Comparison of ENCODE assay signal across 8 cellular contexts in genomic region chr17:44533533-44534246, GRCh38. TPM values are rescaled to one million over a fixed set of nuclear protein-coding genes. Genes with fewer than 3 reads are reported as not detected.
A peak's percentile ranks its signal among the peaks of the same experiment; 100 is the strongest.
DNase-seq lines count a peak whose midpoint lies in the region; ATAC-seq and TF ChIP-seq lines count a peak whose summit lies in the region.

No MANE protein-coding gene starts in this region.

- TF ChIP-seq CTCF in left lung (IDR thresholded peaks at IDR 0.05): peak; percentile 92 to 96

- no peak overlapping the region for H3K4me3 ChIP-seq in BLaER1 treated with 17β-estradiol and CSF1 and Interleukin-3, amounts not matched to agents 10 nM and 100 nM
- H3K4me3 ChIP-seq in left lung: no peak overlapping the region

- H3K27me3 Mint-ChIP-seq in activated CD4-positive, alpha-beta T cell treated with anti-CD3 and anti-CD28 coated beads for 36 hours: no peaks in the 10 kb centered on the region

- no peaks in the 10 kb centered on the region for H3K36me3 ChIP-seq in BLaER1 treated with 17β-estradiol and CSF1 and Interleukin-3, amounts not matched to agents 10 nM and 100 nM
- H3K36me3 ChIP-seq in left lung: no peaks in the 10 kb centered on the region

- POLR2A ChIA-PET in activated CD4-positive, alpha-beta T cell treated with anti-CD3 and anti-CD28 coated beads for 36 hours (lab: Charles Lee): interaction anchor here (0.5 kb wide), 1 partner anchor 33 kb away, joined by 6 read pairs; no protein-coding TSS in a partner anchor

- no peaks in the 10 kb centered on the region for H3K9me3 Mint-ChIP-seq in activated CD4-positive, alpha-beta T cell treated with anti-CD3 and anti-CD28 coated beads for 36 hours (ENCODE audit: low read depth)

- peak overlapping the region in 10 of 11 experiments; percentile 14 to 60 (median 51); a peak in 16 of 22 replicates for H3K9ac ChIP-seq in BLaER1 treated with 17β-estradiol and CSF1 and Interleukin-3, amounts not matched to agents 10 nM and 100 nM

- no peaks in the 10 kb centered on the region for H4K20me1 ChIP-seq in BLaER1 treated with 17β-estradiol and CSF1 and Interleukin-3, amounts not matched to agents 10 nM and 100 nM

- intact Hi-C loops in activated CD4-positive, alpha-beta T cell treated with anti-CD3 and anti-CD28 coated beads for 36 hours (cut with DNase I, micrococcal nuclease): loop anchor here (1.0 to 5.0 kb wide), 6 partner anchors 103 to 334 kb away; partner anchors contain the start of gene ADAM11 (in 1 of the 2)
- intact Hi-C loops in left lung (cut with DNase I): loop anchor here in 1 of 2 donors (5.0 kb wide), 1 partner anchor 99 kb away; no protein-coding TSS in a partner anchor

- peak overlapping the region in 10 of 11 experiments; percentile 13 to 56 (median 37); a peak in 17 of 22 replicates for H3K27ac ChIP-seq in BLaER1 treated with 17β-estradiol and CSF1 and Interleukin-3, amounts not matched to agents 10 nM and 100 nM
- H3K27ac ChIP-seq in left lung: peak overlapping the region; percentile 20 to 70

- DNase-seq in NCI-H510A (lab: John Stamatoyannopoulos, UW) (peak; percentile 53), cerebellum (ENCODE audit: low spot score) (peak; percentile 38), left lung (peak; percentile 87 to 94)
- peak; percentile 95 for DNase-seq in activated CD4-positive, alpha-beta T cell treated with anti-CD3 and anti-CD28 coated beads for 36 hours
- peak; percentile 76 for DNase-seq in stimulated activated CD4-positive, alpha-beta T cell treated with anti-CD3 and anti-CD28 coated beads, Interleukin-2, amount 100 ng/mL, for 4 hours (ENCODE audit: low read depth)

- peaks cover 8% of the 10 kb centered on the region for H3K4me1 Mint-ChIP-seq in activated CD4-positive, alpha-beta T cell treated with anti-CD3 and anti-CD28 coated beads for 36 hours

- H3K4me3 Mint-ChIP-seq in activated CD4-positive, alpha-beta T cell treated with anti-CD3 and anti-CD28 coated beads for 36 hours: no peak overlapping the region

- H3K4me2 ChIP-seq in BLaER1 treated with 17β-estradiol and CSF1 and Interleukin-3, amounts not matched to agents 10 nM and 100 nM: peak overlapping the region; percentile 7 to 99 (median 47); a peak in 17 of 22 replicates

- H3K9me3 ChIP-seq in BLaER1 treated with 17β-estradiol and CSF1 and Interleukin-3, amounts not matched to agents 10 nM and 100 nM (replicated peaks in 1 of 11): peaks cover 0 to 8% (median 0%) of the 10 kb centered on the region in 11 experiments; a peak in 5 of 22 replicates
- H3K9me3 ChIP-seq in left lung: no peaks in the 10 kb centered on the region

- peaks cover 22 to 72% (median 27%) of the 10 kb centered on the region in 10 experiments for H3K4me1 ChIP-seq in BLaER1 treated with 17β-estradiol and CSF1 and Interleukin-3, amounts not matched to agents 10 nM and 100 nM
- H3K4me1 ChIP-seq in left lung: peaks cover 0 to 16% of the 10 kb centered on the region in 2 donors

- peak overlapping the region; percentile 33 for H3K27ac Mint-ChIP-seq in activated CD4-positive, alpha-beta T cell treated with anti-CD3 and anti-CD28 coated beads for 36 hours

- CTCF ChIA-PET in activated CD4-positive, alpha-beta T cell treated with anti-CD3 and anti-CD28 coated beads for 36 hours (lab: Charles Lee): interaction anchor here (0.6 to 3.2 kb wide), 22 partner anchors 11 to 844 kb away, joined by 3 to 30 read pairs (median 4); partner anchors contain the start of gene FMNL1

- no peaks in the 10 kb centered on the region for H3K27me3 ChIP-seq in BLaER1 treated with 17β-estradiol and CSF1 and Interleukin-3, amounts not matched to agents 10 nM and 100 nM
- H3K27me3 ChIP-seq in left lung: peaks cover 0 to 9% of the 10 kb centered on the region in 2 donors

- H3K36me3 Mint-ChIP-seq in activated CD4-positive, alpha-beta T cell treated with anti-CD3 and anti-CD28 coated beads for 36 hours (ENCODE audit: low read depth): no peaks in the 10 kb centered on the region

- peak; percentile 54 for ATAC-seq in HG02852 (IDR thresholded peaks at IDR 0.05; ENCODE audit: unreplicated experiment)
- ATAC-seq in activated CD4-positive, alpha-beta T cell treated with anti-CD3 and anti-CD28 coated beads for 36 hours: peak; percentile 97
- peak; percentile 95 for ATAC-seq in left lung
- ATAC-seq in HG03135 (IDR thresholded peaks at IDR 0.05; ENCODE audit: unreplicated experiment): no peak

RNA-seq across cellular contexts. Expression of gene FZD2, which starts 23.6 kb away (rescaled TPM):
- under 1 TPM; 0.07 to 0.09 TPM for total RNA-seq in activated CD4-positive, alpha-beta T cell treated with anti-CD3 and anti-CD28 coated beads for 36 hours
- 4.4 TPM for total RNA-seq in cerebellum
- total RNA-seq in left lung: 10 to 100 TPM in 1 of 2 donors, 1 to 10 TPM in 1; 9.8 to 12.1 TPM

RNA-seq across cellular contexts. Expression of gene GPATCH8, which starts 30.5 kb away (rescaled TPM):
- total RNA-seq in activated CD4-positive, alpha-beta T cell treated with anti-CD3 and anti-CD28 coated beads for 36 hours: 10 to 100 TPM; 39.6 to 43.2 TPM
- total RNA-seq in cerebellum: 60.9 TPM
- 10 to 100 TPM; 29.8 to 34.0 TPM for total RNA-seq in left lung

Comparison
In these comparisons a context has a peak if more than half of its experiments do, and no peak if none do; other contexts are left out.
1. DNase-seq: peak in every context shown above with its lines; median percentile 95 in activated CD4-positive, alpha-beta T cell treated with anti-CD3 and anti-CD28 coated beads for 36 hours; 90 in left lung; 76 in stimulated activated CD4-positive, alpha-beta T cell treated with anti-CD3 and anti-CD28 coated beads, Interleukin-2, amount 100 ng/mL, for 4 hours; 53 in NCI-H510A; 38 in cerebellum.